ENCODE assay signal across 8 cellular contexts in genomic region chr6:144581807-144582537, GRCh38.
DNase-seq lines count a peak whose midpoint lies in the region; ATAC-seq and TF ChIP-seq lines count a peak whose summit lies in the region.

No MANE protein-coding gene starts in this region.

- TF ChIP-seq CTCF in hepatocyte (IDR thresholded peaks at IDR 0.05; ENCODE audit: poor library complexity) (peak; percentile 57), testis (IDR thresholded peaks at IDR 0.05) (peak; percentile 42 to 54 (median 42))

- no peak overlapping the region for H3K4me3 Mint-ChIP-seq in activated naive CD8-positive, alpha-beta T cell treated with anti-CD3 and anti-CD28 coated beads for 36 hours
- H3K4me3 Mint-ChIP-seq in stimulated activated memory B cell treated with anti-CD40 and anti-IgM and Interleukin-4, amounts not matched to agents 10 μg/mL and 1 μg/mL and 100 μg/mL, for 72 hours, result no peak overlapping the region

- H3K36me3 Mint-ChIP-seq in activated naive CD8-positive, alpha-beta T cell treated with anti-CD3 and anti-CD28 coated beads for 36 hours, result peaks cover 5% of the 10 kb centered on the region
- peaks cover 21% of the 10 kb centered on the region for H3K36me3 Mint-ChIP-seq in stimulated activated memory B cell treated with anti-CD40 and anti-IgM and Interleukin-4, amounts not matched to agents 10 μg/mL and 1 μg/mL and 100 μg/mL, for 72 hours

- intact Hi-C loops in Right ventricle myocardium inferior (cut with DNase I), result loop anchor here (10.0 kb wide), 2 partner anchors 443 to 1053 kb away; no protein-coding TSS in a partner anchor
- intact Hi-C loops in cardiac septum (cut with DNase I), result no loop called here
- intact Hi-C loops in testis (cut with DNase I; ENCODE audit: low total_unique reads), result loop anchor here (10.0 kb wide), 1 partner anchor 633 kb away; no protein-coding TSS in a partner anchor

- H3K27ac Mint-ChIP-seq in activated naive CD8-positive, alpha-beta T cell treated with anti-CD3 and anti-CD28 coated beads for 36 hours, result no peak overlapping the region
- no peak overlapping the region for H3K27ac Mint-ChIP-seq in stimulated activated memory B cell treated with anti-CD40 and anti-IgM and Interleukin-4, amounts not matched to agents 10 μg/mL and 1 μg/mL and 100 μg/mL, for 72 hours

- no peak for DNase-seq in Right ventricle myocardium inferior (ENCODE audit: missing footprints)
- DNase-seq in cardiac septum (ENCODE audit: low spot score), result no peak
- peak; percentile 60 for DNase-seq in NCI-H2107 treated with DMSO at 0.1 percent for 48 hours (lab: John Stamatoyannopoulos, UW; ENCODE audit: unreplicated experiment)
- peak; percentile 2 for DNase-seq in activated naive CD8-positive, alpha-beta T cell treated with anti-CD3 and anti-CD28 coated beads for 36 hours
- DNase-seq in hepatocyte (ENCODE audit: low spot score), result peak; percentile 40
- DNase-seq in testis, result peak; percentile 45

- no peak overlapping the region for H3K4me2 ChIP-seq in hepatocyte

- H3K36me3 ChIP-seq in hepatocyte (replicated peaks; ENCODE audit: insufficient read depth, low read depth) (no peaks in the 10 kb centered on the region), testis (ENCODE audit: low read depth, missing control alignments) (no peaks in the 10 kb centered on the region)

- H3K27ac ChIP-seq in hepatocyte, result no peak overlapping the region
- no peak overlapping the region for H3K27ac ChIP-seq in testis

- H3K4me1 Mint-ChIP-seq in activated naive CD8-positive, alpha-beta T cell treated with anti-CD3 and anti-CD28 coated beads for 36 hours, result peaks cover 23% of the 10 kb centered on the region
- H3K4me1 Mint-ChIP-seq in stimulated activated memory B cell treated with anti-CD40 and anti-IgM and Interleukin-4, amounts not matched to agents 10 μg/mL and 1 μg/mL and 100 μg/mL, for 72 hours, result peaks cover 21% of the 10 kb centered on the region

- H3K9me3 ChIP-seq in hepatocyte (ENCODE audit: low read depth) (no peaks in the 10 kb centered on the region), testis (no peaks in the 10 kb centered on the region)

- WGBS in hepatocyte (ENCODE audit: low lambda C conversion rate, missing lambda C conversion rate), result 46% methylated on average over 5 of the region's 5 CpGs
- 59 to 74% methylated on average over 5 of the region's 5 CpGs for WGBS in testis, 2 donors

- H3K79me2 ChIP-seq in hepatocyte, result no peaks in the 10 kb centered on the region

- H3K4me3 ChIP-seq in hepatocyte (no peak overlapping the region), testis (no peak overlapping the region)

- no peak for TF ChIP-seq POLR2A in testis (IDR thresholded peaks at IDR 0.05)

- ATAC-seq in Right ventricle myocardium inferior, result peak; percentile 53
- no peak for ATAC-seq in stimulated activated memory B cell treated with anti-CD40 and anti-IgM and Interleukin-4, amounts not matched to agents 10 μg/mL and 1 μg/mL and 100 μg/mL, for 72 hours
- no peak for ATAC-seq in GM18519 (IDR thresholded peaks at IDR 0.05; ENCODE audit: low FRiP score, unreplicated experiment)

- no peaks in the 10 kb centered on the region for H3K9me3 Mint-ChIP-seq in activated naive CD8-positive, alpha-beta T cell treated with anti-CD3 and anti-CD28 coated beads for 36 hours
- H3K9me3 Mint-ChIP-seq in stimulated activated memory B cell treated with anti-CD40 and anti-IgM and Interleukin-4, amounts not matched to agents 10 μg/mL and 1 μg/mL and 100 μg/mL, for 72 hours, result no peaks in the 10 kb centered on the region

- no peaks in the 10 kb centered on the region for H3K27me3 Mint-ChIP-seq in activated naive CD8-positive, alpha-beta T cell treated with anti-CD3 and anti-CD28 coated beads for 36 hours
- H3K27me3 Mint-ChIP-seq in stimulated activated memory B cell treated with anti-CD40 and anti-IgM and Interleukin-4, amounts not matched to agents 10 μg/mL and 1 μg/mL and 100 μg/mL, for 72 hours, result no peaks in the 10 kb centered on the region

- H3K9me2 ChIP-seq in hepatocyte (replicated peaks; ENCODE audit: insufficient read depth), result no peaks in the 10 kb centered on the region

- no peaks in the 10 kb centered on the region for H3K4me1 ChIP-seq in hepatocyte (ENCODE audit: insufficient read depth)
- no peaks in the 10 kb centered on the region for H3K4me1 ChIP-seq in testis

- H4K20me1 ChIP-seq in hepatocyte (ENCODE audit: insufficient read depth, poor library complexity, severe bottlenecking), result no peaks in the 10 kb centered on the region

- no peaks in the 10 kb centered on the region for H3K27me3 ChIP-seq in hepatocyte
- H3K27me3 ChIP-seq in testis, result no peaks in the 10 kb centered on the region

- no peak overlapping the region for H2AFZ ChIP-seq in hepatocyte

Comparison
In these comparisons a context has a peak if more than half of its experiments do, and no peak if none do; other contexts are left out.
1. DNase-seq: peak in NCI-H2107 treated with DMSO at 0.1 percent for 48 hours (single experiment), activated naive CD8-positive, alpha-beta T cell treated with anti-CD3 and anti-CD28 coated beads for 36 hours (single experiment), hepatocyte (single experiment) and testis (single experiment); none in Right ventricle myocardium inferior (single experiment) and cardiac septum (single experiment).